ENCODE assay signal across 13 cellular contexts in genomic region chr1:161571703-161572102, GRCh38. TPM values are rescaled to one million over a fixed set of nuclear protein-coding genes. Genes with fewer than 3 reads are reported as not detected.
"Had no signal": no experiment of that assay in that cellular context is flagged by ENCODE, and none has a peak within 500 bp of the region (broad histone marks: within the 10 kb centered on the region; RNA-seq: fewer than 3 reads in every experiment).

No MANE protein-coding gene starts in this region.

RNA-seq across cellular contexts. Expression of gene FCGR3A, which starts 22.1 kb away (rescaled TPM):
- total RNA-seq: activated CD4-positive, alpha-beta T cell treated with anti-CD3 and anti-CD28 coated beads, Interleukin-2, amount 10 ng/mL, durations not matched to agents 7 days and 5 days; cardiac muscle cell; dermis microvascular lymphatic vessel endothelial cell; endothelial cell of umbilical vein; fibroblast of lung; fibroblast of villous mesenchyme; glomerular endothelial cell; T-helper 2 cell treated with Interferon-gamma antibody and Interleukin-4, amounts not matched to agents 100 ng/mL and 5 ng/mL, for 36 hours had no signal
- polyA plus RNA-seq: cardiac muscle cell, endothelial cell of umbilical vein, fibroblast of lung had no signal

RNA-seq across cellular contexts. Expression of gene HSPA6, which starts 47.4 kb away (rescaled TPM):
- total RNA-seq: cardiac muscle cell had no signal
- polyA plus RNA-seq: cardiac muscle cell had no signal

RNA-seq across cellular contexts. Expression of gene FCGR3B, which starts 59.3 kb away (rescaled TPM):
- total RNA-seq: activated CD4-positive, alpha-beta memory T cell treated with anti-CD3 and anti-CD28 coated beads, Interleukin-2, amount 10 ng/mL, durations not matched to agents 7 days and 5 days; activated CD4-positive, alpha-beta T cell treated with anti-CD3 and anti-CD28 coated beads, Interleukin-2, amount 10 ng/mL, durations not matched to agents 7 days and 5 days; activated naive CD4-positive, alpha-beta T cell treated with anti-CD3 and anti-CD28 coated beads, Interleukin-2, amount 50 U/mL, for 72 hours; activated naive CD8-positive, alpha-beta T cell treated with anti-CD3 and anti-CD28 coated beads, Interleukin-2, amount 10 ng/mL, durations not matched to agents 7 days and 5 days; ascending aorta; cardiac muscle cell; dermis microvascular lymphatic vessel endothelial cell; endothelial cell of umbilical vein; fibroblast of lung; fibroblast of villous mesenchyme; glomerular endothelial cell; T-helper 2 cell treated with Interferon-gamma antibody and Interleukin-4, amounts not matched to agents 100 ng/mL and 5 ng/mL, for 36 hours; WTC11 had no signal
- polyA plus RNA-seq: cardiac muscle cell, endothelial cell of umbilical vein, fibroblast of lung had no signal
